ENCODE assay signal across 28 cellular contexts in genomic region chr3:193774916-193775285, GRCh38.
"Had no signal": no experiment of that assay in that cellular context is flagged by ENCODE, and none has a peak within 500 bp of the region (broad histone marks: within the 10 kb centered on the region; RNA-seq: fewer than 3 reads in every experiment).

No MANE protein-coding gene starts in this region.

- H3K9me3 ChIP-seq: ascending aorta, heart left ventricle, left ventricle myocardium inferior, mucosa of descending colon, sigmoid colon, upper lobe of left lung had no signal

- DNase-seq: activated CD4-positive, alpha-beta T cell treated with anti-CD3 and anti-CD28 coated beads for 36 hours; activated CD4-positive, alpha-beta T cell treated with anti-CD3 and anti-CD28 coated beads, Interleukin-2, amount 50 U/mL, for 4 hours; activated CD4-positive, CD25-positive, alpha-beta regulatory T cell; activated CD8-positive, alpha-beta memory T cell treated with anti-CD3 and anti-CD28 coated beads, Interleukin-2, amount 50 U/mL, for 4 hours; activated gamma-delta T cell; activated naive CD4-positive, alpha-beta T cell treated with anti-CD3 and anti-CD28 coated beads, Interleukin-2, amount 10 ng/mL, durations not matched to agents 7 days and 5 days; activated naive CD8-positive, alpha-beta T cell treated with anti-CD3 and anti-CD28 coated beads, Interleukin-2, amount 10 ng/mL, durations not matched to agents 7 days and 5 days; activated T-cell treated with anti-CD3 and anti-CD28 coated beads, Interleukin-2, amount 50 U/mL, for 1 hour; cortex of kidney; foreskin fibroblast; heart left ventricle; hypothalamus; left ventricle myocardium inferior; mucosa of descending colon; stimulated activated CD4-positive, alpha-beta T cell treated with anti-CD3 and anti-CD28 coated beads, Interleukin-1b, Interleukin-23, amount 100 ng/mL, for 48 hours; stimulated activated CD4-positive, alpha-beta T cell treated with anti-CD3 and anti-CD28 coated beads, Interleukin-4, amount 100 ng/mL, for 4 hours; stimulated activated CD8-positive, alpha-beta memory T cell treated with anti-CD3 and anti-CD28 coated beads, Interleukin-4, amount 100 ng/mL, for 48 hours; stimulated activated naive CD8-positive, alpha-beta T cell treated with anti-CD3 and anti-CD28 coated beads, Interleukin-15, amount 100 ng/mL, for 72 hours; substantia nigra; T-helper 1 cell; upper lobe of left lung had no signal

- H3K36me3 ChIP-seq: ascending aorta, heart left ventricle, left ventricle myocardium inferior, sigmoid colon, upper lobe of left lung had no signal

- H3K36me3 Mint-ChIP-seq: activated naive CD4-positive, alpha-beta T cell treated with anti-CD3 and anti-CD28 coated beads, Interleukin-2, amount 10 ng/mL, durations not matched to agents 7 days and 5 days; activated naive CD8-positive, alpha-beta T cell treated with anti-CD3 and anti-CD28 coated beads, Interleukin-2, amount 10 ng/mL, durations not matched to agents 7 days and 5 days; brain; stimulated activated memory B cell treated with anti-CD40 and anti-IgM and Interleukin-4, amounts not matched to agents 10 μg/mL and 1 μg/mL and 100 μg/mL, for 72 hours had no signal

- H3K4me1 ChIP-seq: ascending aorta, heart left ventricle, left ventricle myocardium inferior, sigmoid colon had no signal

- H3K4me3 Mint-ChIP-seq: activated CD4-positive, alpha-beta T cell treated with anti-CD3 and anti-CD28 coated beads for 36 hours; activated naive CD4-positive, alpha-beta T cell treated with anti-CD3 and anti-CD28 coated beads, Interleukin-2, amount 10 ng/mL, durations not matched to agents 7 days and 5 days; activated naive CD8-positive, alpha-beta T cell treated with anti-CD3 and anti-CD28 coated beads, Interleukin-2, amount 10 ng/mL, durations not matched to agents 7 days and 5 days; activated T-helper 1 cell treated with anti-CD3 and anti-CD28 coated beads, Interleukin-12 subunit alpha, Interleukin-12 subunit beta, Interleukin-2, Interleukin-4 antibody, amounts not matched to agents 30 ng/mL and 10 ng/mL and 1 ng/mL, durations not matched to agents 14 hours and 24 hours and 36 hours; stimulated activated memory B cell treated with anti-CD40 and anti-IgM and Interleukin-4, amounts not matched to agents 10 μg/mL and 1 μg/mL and 100 μg/mL, for 72 hours; stimulated activated naive CD8-positive, alpha-beta T cell treated with anti-CD3 and anti-CD28 coated beads, Interleukin-15, amount 100 ng/mL, for 72 hours; T-helper 2 cell treated with Interferon-gamma antibody and Interleukin-4, amounts not matched to agents 5 μg/mL and 100 μg/mL, for 36 hours had no signal

- H3K27ac ChIP-seq: ascending aorta, heart left ventricle, left ventricle myocardium inferior, sigmoid colon, upper lobe of left lung had no signal

- H3K27ac Mint-ChIP-seq: activated CD4-positive, alpha-beta T cell treated with anti-CD3 and anti-CD28 coated beads for 36 hours; activated naive CD4-positive, alpha-beta T cell treated with anti-CD3 and anti-CD28 coated beads, Interleukin-2, amount 10 ng/mL, durations not matched to agents 7 days and 5 days; activated naive CD8-positive, alpha-beta T cell treated with anti-CD3 and anti-CD28 coated beads, Interleukin-2, amount 10 ng/mL, durations not matched to agents 7 days and 5 days; activated T-helper 1 cell treated with anti-CD3 and anti-CD28 coated beads, Interleukin-12 subunit alpha, Interleukin-12 subunit beta, Interleukin-2, Interleukin-4 antibody, amounts not matched to agents 30 ng/mL and 10 ng/mL and 1 ng/mL, durations not matched to agents 14 hours and 24 hours and 36 hours; brain; progenitor cell of endocrine pancreas; stimulated activated memory B cell treated with anti-CD40 and anti-IgM and Interleukin-4, amounts not matched to agents 10 μg/mL and 1 μg/mL and 100 μg/mL, for 72 hours; stimulated activated naive CD8-positive, alpha-beta T cell treated with anti-CD3 and anti-CD28 coated beads, Interleukin-15, amount 100 ng/mL, for 72 hours; T-helper 2 cell treated with Interferon-gamma antibody and Interleukin-4, amounts not matched to agents 5 μg/mL and 100 μg/mL, for 36 hours had no signal

- H3K27me3 ChIP-seq: ascending aorta, sigmoid colon, upper lobe of left lung had no signal

- ATAC-seq: activated CD4-positive, alpha-beta T cell treated with anti-CD3 and anti-CD28 coated beads for 36 hours; heart left ventricle; mucosa of descending colon; stimulated activated memory B cell treated with anti-CD40 and anti-IgM and Interleukin-4, amounts not matched to agents 10 μg/mL and 1 μg/mL and 100 μg/mL, for 72 hours; stimulated activated naive CD8-positive, alpha-beta T cell treated with anti-CD3 and anti-CD28 coated beads, Interleukin-15, amount 100 ng/mL, for 72 hours had no signal

- H3K4me3 ChIP-seq: ascending aorta, heart left ventricle, left ventricle myocardium inferior, mucosa of descending colon, sigmoid colon, upper lobe of left lung had no signal

- H3K9me3 Mint-ChIP-seq: activated naive CD4-positive, alpha-beta T cell treated with anti-CD3 and anti-CD28 coated beads, Interleukin-2, amount 10 ng/mL, durations not matched to agents 7 days and 5 days; activated naive CD8-positive, alpha-beta T cell treated with anti-CD3 and anti-CD28 coated beads, Interleukin-2, amount 10 ng/mL, durations not matched to agents 7 days and 5 days; activated T-helper 1 cell treated with anti-CD3 and anti-CD28 coated beads, Interleukin-12 subunit alpha, Interleukin-12 subunit beta, Interleukin-2, Interleukin-4 antibody, amounts not matched to agents 30 ng/mL and 10 ng/mL and 1 ng/mL, durations not matched to agents 14 hours and 24 hours and 36 hours; stimulated activated memory B cell treated with anti-CD40 and anti-IgM and Interleukin-4, amounts not matched to agents 10 μg/mL and 1 μg/mL and 100 μg/mL, for 72 hours; stimulated activated naive CD8-positive, alpha-beta T cell treated with anti-CD3 and anti-CD28 coated beads, Interleukin-15, amount 100 ng/mL, for 72 hours; T-helper 2 cell treated with Interferon-gamma antibody and Interleukin-4, amounts not matched to agents 5 μg/mL and 100 μg/mL, for 36 hours had no signal
